8 cellular contexts compared by ENCODE assay signal in genomic region chr5:147628054-147628895, GRCh38.
DNase-seq lines count a peak whose midpoint lies in the region; ATAC-seq and TF ChIP-seq lines count a peak whose summit lies in the region.

No MANE protein-coding gene starts in this region.

- no peak overlapping the region for H3K27ac ChIP-seq in 22Rv1
- no peak overlapping the region for H3K27ac ChIP-seq in left ventricle myocardium inferior (replicated peaks)

- ATAC-seq in HG02759 (IDR thresholded peaks at IDR 0.05; ENCODE audit: unreplicated experiment), result peak; percentile 91

- peak; percentile 86 for TF ChIP-seq CTCF in 22Rv1 (IDR thresholded peaks at IDR 0.05)
- TF ChIP-seq CTCF in GM13976 (IDR thresholded peaks at IDR 0.05; ENCODE audit: borderline replicate concordance, control extremely low read depth, extremely low read depth, insufficient read depth, missing control alignments), result peak; percentile 80
- TF ChIP-seq CTCF in left ventricle myocardium inferior (IDR thresholded peaks at IDR 0.05; ENCODE audit: borderline replicate concordance), result peak; percentile 78
- peak; percentile 87 for TF ChIP-seq CTCF in retinal pigment epithelial cell (conservative IDR thresholded peaks at IDR 0.05; ENCODE audit: low read depth, low read length)

- H3K4me1 ChIP-seq in left ventricle myocardium inferior, result no peaks in the 10 kb centered on the region

- peaks cover 5% of the 10 kb centered on the region for H3K27me3 ChIP-seq in left ventricle myocardium inferior (ENCODE audit: low read depth)

- intact Hi-C loops in left ventricle myocardium inferior (cut with micrococcal nuclease), result loop anchor here (5.0 kb wide), 1 partner anchor 194 kb away; no protein-coding TSS in a partner anchor

- in situ Hi-C loops in GM13976 (cut with MboI; ENCODE audit: low sequenced_read_pairs, unreplicated experiment), result loop anchor here (10.0 kb wide), 1 partner anchor 197 kb away; no protein-coding TSS in a partner anchor

- H3K4me3 ChIP-seq in left ventricle myocardium inferior (no peak overlapping the region), retinal pigment epithelial cell (ENCODE audit: low read length) (no peak overlapping the region)

- no peaks in the 10 kb centered on the region for H3K36me3 ChIP-seq in left ventricle myocardium inferior

- no peaks in the 10 kb centered on the region for H3K9me3 ChIP-seq in left ventricle myocardium inferior (replicated peaks)

- DNase-seq in GM13976 (ENCODE audit: low spot score) (peak; percentile 44), NCI-H1105 (lab: John Stamatoyannopoulos, UW) (peak; percentile 63), SKM-1 (lab: John Stamatoyannopoulos, UW; ENCODE audit: unreplicated experiment) (peak; percentile 40), amygdala (lab: John Stamatoyannopoulos, UW) (peak in 46 of 56 donors; percentile 1 to 90 (median 37)), left ventricle myocardium inferior (no peak), retinal pigment epithelial cell (ENCODE audit: low read depth) (peak; percentile 7)
